27 cellular contexts compared by ENCODE assay signal in the genomic region with DNA sequence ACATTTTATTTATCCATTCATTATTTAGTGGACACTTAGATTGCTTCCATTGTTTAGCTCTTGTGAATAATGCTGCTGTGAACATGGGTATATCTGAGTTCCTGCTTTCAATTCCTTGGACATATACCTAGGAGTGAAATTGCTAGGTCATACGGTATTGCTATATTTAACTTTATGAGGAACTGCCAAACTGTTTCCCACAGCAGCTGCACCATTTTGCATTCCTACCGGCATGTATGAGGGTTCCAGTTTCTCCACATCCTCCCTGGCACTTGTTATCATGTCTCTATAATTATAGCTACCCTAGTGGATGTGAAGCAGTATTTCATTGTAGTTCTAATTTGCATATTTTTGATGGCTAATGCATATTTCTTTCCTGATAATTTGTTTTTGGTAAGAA. TPM values are rescaled to one million over a fixed set of nuclear protein-coding genes. Genes with fewer than 3 reads are reported as not detected.
DNase-seq lines count a peak whose midpoint lies in the region; ATAC-seq, FAIRE-seq and TF ChIP-seq lines count a peak whose summit lies in the region.
"Had no signal": no experiment of that assay in that cellular context is flagged by ENCODE, and none has a peak within 500 bp of the region (broad histone marks: within the 10 kb centered on the region; RNA-seq: fewer than 3 reads in every experiment).

No MANE protein-coding gene starts in this region.

- CTCF ChIA-PET in A549 (lab: Yijun Ruan, JAX), result interaction anchor here (1.2 kb wide), 1 partner anchor 37 kb away, joined by 3 read pairs; no protein-coding TSS in a partner anchor

- H3K4me3 ChIP-seq in A549 (no peak overlapping the region), psoas muscle (no peak overlapping the region)
- H3K4me3 ChIP-seq: GM12878, GM23248, SK-N-MC had no signal

- no peak for TF ChIP-seq POLR2A in A549 (IDR thresholded peaks at IDR 0.05; ENCODE audit: low read length)

- peaks cover 3% of the 10 kb centered on the region; the same call in 1 of the 3 replicates for H3K4me1 ChIP-seq in A549
- peaks cover 18% of the 10 kb centered on the region for H3K4me1 ChIP-seq in psoas muscle
- H3K4me1 ChIP-seq: Caco-2 had no signal

- 93% methylated on average over 2 of the region's 2 CpGs for WGBS in A549 (ENCODE audit: missing lambda C conversion rate)
- 19 to 36% (median 23%) methylated on average over 2 of the region's 2 CpGs for WGBS in psoas muscle, 3 donors

- intact Hi-C loops in psoas muscle (cut with DNase I), result no loop called here

- H3K27me3 ChIP-seq in psoas muscle (ENCODE audit: insufficient read depth in 3 of 3, low read length in 2 of 3), result no peaks in the 10 kb centered on the region

- no peak overlapping the region for H3K27ac ChIP-seq in A549
- H3K27ac ChIP-seq in psoas muscle, result peak overlapping the region; percentile 89
- H3K27ac ChIP-seq: GM23248, RWPE1, SK-N-MC had no signal

- DNase-seq in A549 (ENCODE audit: low read depth in 1 of 2, low spot score in 1 of 2) (no peak), HTR-8/SVneo (ENCODE audit: insufficient read length, low spot score) (no peak), MV-4-11 (lab: John Stamatoyannopoulos, UW) (peak; percentile 23), psoas muscle (peak in 1 of 2 donors; percentile 57), NCI-H226 (no peak)
- DNase-seq: C1 segment of cervical spinal cord; Caco-2; CD8-positive, alpha-beta T cell; DMS79; EL; GDM1; GM23248; H7; KG1; MM.1S; NCI-H1105 treated with DMSO at 0.1 percent for 48 hours; NCI-H2029; NCI-H510A; NCI-H69; SIG-M5; SW 1271 had no signal

- POLR2A ChIA-PET in A549 (lab: Yijun Ruan, JAX), result no interaction called here

- no peak for ATAC-seq in A549
- peak; percentile 95 to 96 (median 96) for ATAC-seq in psoas muscle
- no peak for ATAC-seq in HG03469 (IDR thresholded peaks at IDR 0.05; ENCODE audit: unreplicated experiment)
- ATAC-seq in activated CD4-positive, CD25-positive, alpha-beta regulatory T cell treated with anti-CD3 and anti-CD28 coated beads, Interleukin-2, amount 50 U/mL, for 24 hours, result no peak
- ATAC-seq: CD8-positive, alpha-beta T cell; GM12878; Panc1 had no signal

- H3K36me3 ChIP-seq in psoas muscle (ENCODE audit: insufficient read depth in 1 of 2, low read depth in 1 of 2), result peaks cover 3 to 69% of the 10 kb centered on the region in 2 donors

- FAIRE-seq in A549 (lab: Jason Lieb, UNC), result peak; percentile 23
- peak; percentile 20 for FAIRE-seq in HTR-8/SVneo (lab: Jason Lieb, UNC)
- FAIRE-seq: GM12878 had no signal

- no peak overlapping the region for H3K4me2 ChIP-seq in A549

- TF ChIP-seq CTCF in A549 (IDR thresholded peaks at IDR 0.05), result no peak
- TF ChIP-seq CTCF in psoas muscle (IDR thresholded peaks at IDR 0.05), result peak; percentile 46

- H3K9me3 ChIP-seq in A549, result no peaks in the 10 kb centered on the region
- no peaks in the 10 kb centered on the region for H3K9me3 ChIP-seq in psoas muscle
- H3K9me3 ChIP-seq: Caco-2 had no signal

- TF ChIP-seq RAD21 in A549 (conservative IDR thresholded peaks at IDR 0.05 in 1 of 2, IDR thresholded peaks at IDR 0.05 in 1 of 2), result no peak

- no peak for TF ChIP-seq EP300 in A549 (IDR thresholded peaks at IDR 0.05)

TF ChIP-seq in A549, 52 proteins besides CTCF, POLR2A, EP300 and RAD21:
- TF ChIP-seq, protein P1, sequence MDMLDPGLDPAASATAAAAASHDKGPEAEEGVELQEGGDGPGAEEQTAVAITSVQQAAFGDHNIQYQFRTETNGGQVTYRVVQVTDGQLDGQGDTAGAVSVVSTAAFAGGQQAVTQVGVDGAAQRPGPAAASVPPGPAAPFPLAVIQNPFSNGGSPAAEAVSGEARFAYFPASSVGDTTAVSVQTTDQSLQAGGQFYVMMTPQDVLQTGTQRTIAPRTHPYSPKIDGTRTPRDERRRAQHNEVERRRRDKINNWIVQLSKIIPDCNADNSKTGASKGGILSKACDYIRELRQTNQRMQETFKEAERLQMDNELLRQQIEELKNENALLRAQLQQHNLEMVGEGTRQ (IDR thresholded peaks at IDR 0.05), result no peak
- TF ChIP-seq NFE2L2 (conservative IDR thresholded peaks at IDR 0.05; ENCODE audit: low read length), result no peak
- TF ChIP-seq, protein P2, sequence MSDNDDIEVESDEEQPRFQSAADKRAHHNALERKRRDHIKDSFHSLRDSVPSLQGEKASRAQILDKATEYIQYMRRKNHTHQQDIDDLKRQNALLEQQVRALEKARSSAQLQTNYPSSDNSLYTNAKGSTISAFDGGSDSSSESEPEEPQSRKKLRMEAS (IDR thresholded peaks at IDR 0.05), result no peak

RNA-seq across cellular contexts. Expression of a gene that starts 23.7 kb away (rescaled TPM):
- polyA plus RNA-seq in A549 (2011; rRNA removed) (41.9 and 44.6 TPM in 2 replicates), A549 (2017; fragmentation: RNase III; extraction: RNeasy Plus Mini Kit Qiagen cat#74134 plus additional on column Dnase treatment) (48.2 to 51.9 TPM (median 48.3 TPM) in 3 replicates), psoas muscle (10 to 100 TPM; 23.9 to 33.2 (median 30.6) TPM)
- 49.7 and 55.9 TPM in 2 replicates for polyA plus RNA-seq in A549 (2012; cell fraction: cytosol; rRNA removed)
- 114 and 125 TPM in 2 replicates for polyA plus RNA-seq in A549 (2012; cell fraction: nucleus; rRNA removed)
- 73.2 and 77.2 TPM in 2 replicates for polyA minus RNA-seq in A549 (2011; rRNA and poly(A)+ RNA removed)
- total RNA-seq in psoas muscle, result 10 to 100 TPM; 23.7 to 33.5 (median 27.9) TPM

RNA-seq across cellular contexts. Expression of a gene that starts 24.8 kb away (rescaled TPM):
- polyA plus RNA-seq in A549 (2011; rRNA removed), result 11.2 and 11.9 TPM in 2 replicates
- 5.4 and 6.3 TPM in 2 replicates for polyA plus RNA-seq in A549 (2012; cell fraction: cytosol; rRNA removed)
- polyA plus RNA-seq in A549 (2012; cell fraction: nucleus; rRNA removed), result 3.2 and 4.1 TPM in 2 replicates
- 11.4 to 11.6 TPM (median 11.5 TPM) in 3 replicates for polyA plus RNA-seq in A549 (2017; fragmentation: RNase III; extraction: RNeasy Plus Mini Kit Qiagen cat#74134 plus additional on column Dnase treatment)
- polyA minus RNA-seq in A549 (2011; rRNA and poly(A)+ RNA removed), result 17.4 and 20.3 TPM in 2 replicates
- 10 to 100 TPM; 22.4 to 39.6 (median 38.5) TPM for total RNA-seq in psoas muscle
- 10 to 100 TPM; 10.8 to 55.2 (median 20.0) TPM for polyA plus RNA-seq in psoas muscle

RNA-seq across cellular contexts. Expression of a gene that starts 25.1 kb away (rescaled TPM):
- polyA plus RNA-seq in A549 (2011; rRNA removed), result 20.0 and 22.3 TPM in 2 replicates
- 29.6 and 33.3 TPM in 2 replicates for polyA plus RNA-seq in A549 (2012; cell fraction: cytosol; rRNA removed)
- 55.7 and 61.1 TPM in 2 replicates for polyA plus RNA-seq in A549 (2012; cell fraction: nucleus; rRNA removed)
- 20.7 to 21.4 TPM (median 21.3 TPM) in 3 replicates for polyA plus RNA-seq in A549 (2017; fragmentation: RNase III; extraction: RNeasy Plus Mini Kit Qiagen cat#74134 plus additional on column Dnase treatment)
- 25.4 and 29.8 TPM in 2 replicates for polyA minus RNA-seq in A549 (2011; rRNA and poly(A)+ RNA removed)
- total RNA-seq in psoas muscle, result 10 to 100 TPM; 23.9 to 39.7 (median 30.4) TPM
- polyA plus RNA-seq in psoas muscle, result 10 to 100 TPM; 16.5 to 34.9 (median 23.0) TPM

RNA-seq across cellular contexts. Expression of a gene that starts 44.5 kb away (rescaled TPM):
- polyA plus RNA-seq in A549 (2011; rRNA removed), result 0.22 and 0.24 TPM in 2 replicates
- polyA plus RNA-seq in A549 (2012; cell fraction: cytosol; rRNA removed), result 0.21 and 0.26 TPM in 2 replicates
- 0.91 and 1.1 TPM in 2 replicates for polyA plus RNA-seq in A549 (2012; cell fraction: nucleus; rRNA removed)
- 0.07 to 0.36 TPM (median 0.26 TPM) in 3 replicates for polyA plus RNA-seq in A549 (2017; fragmentation: RNase III; extraction: RNeasy Plus Mini Kit Qiagen cat#74134 plus additional on column Dnase treatment)
- 0.19 and 0.25 TPM in 2 replicates for polyA minus RNA-seq in A549 (2011; rRNA and poly(A)+ RNA removed)
- under 1 TPM; 0.15 to 0.76 (median 0.44) TPM for total RNA-seq in psoas muscle
- polyA plus RNA-seq in psoas muscle, result under 1 TPM; 0.10 to 0.44 (median 0.17) TPM
- total RNA-seq: Caco-2 had no signal

Comparison
In these comparisons a context has a peak if more than half of its experiments do, and no peak if none do; other contexts are left out.
1. ATAC-seq: peak in psoas muscle (4 of 4); none in A549 (0 of 2), HG03469 (single experiment) and activated CD4-positive, CD25-positive, alpha-beta regulatory T cell treated with anti-CD3 and anti-CD28 coated beads, Interleukin-2, amount 50 U/mL, for 24 hours (0 of 2).